In genomic region chr1:229254910-229255541, GRCh38 we compare ENCODE assay signal across 8 cellular contexts. TPM values are rescaled to one million over a fixed set of nuclear protein-coding genes. Genes with fewer than 3 reads are reported as not detected.
DNase-seq lines count a peak whose midpoint lies in the region; ATAC-seq and TF ChIP-seq lines count a peak whose summit lies in the region.

No MANE protein-coding gene starts in this region.

- H3K27me3 ChIP-seq in body of pancreas, result no peaks in the 10 kb centered on the region

- DNase-seq in activated T-cell treated with anti-CD3 and anti-CD28 coated beads, Interleukin-2, amount 50 U/mL, for 4 hours, result no peak
- no peak for DNase-seq in activated T-cell treated with anti-CD3 and anti-CD28 coated beads, Interleukin-2, amount 50 U/mL, for 1 hour
- DNase-seq in NCI-H2171 treated with DMSO at 0.1 percent for 48 hours (lab: John Stamatoyannopoulos, UW) (peak; percentile 57), body of pancreas (peak in 1 of 4 donors; percentile 30), neural crest cell (ENCODE audit: low read depth, low spot score) (no peak), AG08396 (ENCODE audit: low spot score) (no peak)

- no peaks in the 10 kb centered on the region for H3K36me3 Mint-ChIP-seq in activated T-cell treated with anti-CD3 and anti-CD28 coated beads, Interleukin-2, amount 50 U/mL, for 4 hours (ENCODE audit: insufficient read depth)
- peaks cover 2% of the 10 kb centered on the region for H3K36me3 Mint-ChIP-seq in neural crest cell (ENCODE audit: low read depth)

- H3K9me3 Mint-ChIP-seq in activated T-cell treated with anti-CD3 and anti-CD28 coated beads, Interleukin-2, amount 50 U/mL, for 4 hours, result no peaks in the 10 kb centered on the region
- H3K9me3 Mint-ChIP-seq in neural crest cell, result no peaks in the 10 kb centered on the region

- no peak overlapping the region for H3K4me3 ChIP-seq in body of pancreas

- H3K27me3 Mint-ChIP-seq in activated T-cell treated with anti-CD3 and anti-CD28 coated beads, Interleukin-2, amount 50 U/mL, for 4 hours (ENCODE audit: low read depth), result no peaks in the 10 kb centered on the region
- no peaks in the 10 kb centered on the region for H3K27me3 Mint-ChIP-seq in neural crest cell (ENCODE audit: low read depth)

- H3K4me1 ChIP-seq in body of pancreas, result peaks cover 8% of the 10 kb centered on the region

- peak overlapping the region; percentile 40 for H3K4me3 Mint-ChIP-seq in activated T-cell treated with anti-CD3 and anti-CD28 coated beads, Interleukin-2, amount 50 U/mL, for 4 hours
- H3K4me3 Mint-ChIP-seq in neural crest cell, result no peak overlapping the region

- TF ChIP-seq CTCF in body of pancreas (IDR thresholded peaks at IDR 0.05) (peak in 6 of 7 experiments; percentile 7 to 55 (median 48)), neural crest cell (conservative IDR thresholded peaks at IDR 0.05) (peak; percentile 58)

- intact Hi-C loops in body of pancreas (cut with DNase I), result loop anchor here (10.0 kb wide), 2 partner anchors 220 to 260 kb away; no protein-coding TSS in a partner anchor

- no peak overlapping the region for H3K27ac Mint-ChIP-seq in neural crest cell (ENCODE audit: unreplicated experiment)

- H3K36me3 ChIP-seq in body of pancreas (replicated peaks in 1 of 2; ENCODE audit: insufficient read depth in 1 of 2, low read depth in 2 of 2), result no peaks in the 10 kb centered on the region

- WGBS in body of pancreas, 2 donors, result 52 to 65% methylated on average over 1 of the region's 1 CpG

- no peak for TF ChIP-seq POLR2A in body of pancreas (IDR thresholded peaks at IDR 0.05)

- no peaks in the 10 kb centered on the region for H3K9me3 ChIP-seq in body of pancreas

- H3K27ac ChIP-seq in body of pancreas, result no peak overlapping the region

- no peak for ATAC-seq in activated T-cell treated with anti-CD3 and anti-CD28 coated beads, Interleukin-2, amount 50 U/mL, for 4 hours
- ATAC-seq in body of pancreas (peak; percentile 49), HG02870 (IDR thresholded peaks at IDR 0.05; ENCODE audit: unreplicated experiment) (no peak), HG02798 (IDR thresholded peaks at IDR 0.05; ENCODE audit: poor library complexity, unreplicated experiment) (no peak)

- H3K4me1 Mint-ChIP-seq in activated T-cell treated with anti-CD3 and anti-CD28 coated beads, Interleukin-2, amount 50 U/mL, for 4 hours (ENCODE audit: low read depth), result peaks cover 59% of the 10 kb centered on the region
- peaks cover 50% of the 10 kb centered on the region for H3K4me1 Mint-ChIP-seq in neural crest cell

RNA-seq across cellular contexts. Expression of gene RAB4A, which starts 15.9 kb away (rescaled TPM):
- 10 to 100 TPM; 24.0 to 30.3 (median 25.6) TPM for total RNA-seq in activated T-cell treated with anti-CD3 and anti-CD28 coated beads, Interleukin-2, amount 50 U/mL, for 4 hours
- 10 to 100 TPM; 12.5 to 69.0 TPM for total RNA-seq in body of pancreas
- 67.0 and 69.0 TPM in 2 replicates for total RNA-seq in neural crest cell
